In genomic region chr9:98892296-98892695, GRCh38 we compare ENCODE assay signal across 20 cellular contexts. TPM values are rescaled to one million over a fixed set of nuclear protein-coding genes. Genes with fewer than 3 reads are reported as not detected.
"Had no signal": no experiment of that assay in that cellular context is flagged by ENCODE, and none has a peak within 500 bp of the region (broad histone marks: within the 10 kb centered on the region; RNA-seq: fewer than 3 reads in every experiment).

No MANE protein-coding gene starts in this region.

- DNase-seq: effector CD4-positive, alpha-beta T cell; endodermal cell; erythroblast; heart right ventricle; hypothalamus; islet precursor cell; mammary epithelial cell; mucosa of descending colon; naive thymus-derived CD8-positive, alpha-beta T cell; posterior cingulate gyrus; right cardiac atrium; small intestine; stimulated activated CD4-positive, alpha-beta T cell treated with anti-CD3 and anti-CD28 coated beads, Interleukin-2, amount 100 ng/mL, for 48 hours; stimulated activated naive CD4-positive, alpha-beta T cell treated with Interleukin-2 at 50 U/mL for 16 hours; trophoblast cell had no signal

- H3K4me3 Mint-ChIP-seq: endodermal cell; naive thymus-derived CD8-positive, alpha-beta T cell had no signal

- H3K4me1 Mint-ChIP-seq: endodermal cell; naive thymus-derived CD8-positive, alpha-beta T cell had no signal

- H3K27ac ChIP-seq: coronary artery, neutrophil had no signal

- H3K4me3 ChIP-seq: coronary artery, heart right ventricle, mucosa of descending colon had no signal

- H3K27ac Mint-ChIP-seq: endodermal cell; naive thymus-derived CD8-positive, alpha-beta T cell had no signal

- H3K27me3 ChIP-seq: heart right ventricle had no signal

- ATAC-seq: heart right ventricle; left lobe of liver; mucosa of descending colon; naive thymus-derived CD8-positive, alpha-beta T cell; right cardiac atrium had no signal

- H3K36me3 ChIP-seq: heart right ventricle, neutrophil had no signal

- H3K9me3 ChIP-seq: mucosa of descending colon, neutrophil had no signal

RNA-seq across cellular contexts. Expression of gene COL15A1, which starts 51.4 kb away (rescaled TPM):
- total RNA-seq: endothelial cell of umbilical vein; naive thymus-derived CD8-positive, alpha-beta T cell; pulmonary artery endothelial cell had no signal
- polyA plus RNA-seq: endothelial cell of umbilical vein; mammary epithelial cell; naive thymus-derived CD8-positive, alpha-beta T cell had no signal
